ENCODE assay signal across 27 cellular contexts in the genomic region with DNA sequence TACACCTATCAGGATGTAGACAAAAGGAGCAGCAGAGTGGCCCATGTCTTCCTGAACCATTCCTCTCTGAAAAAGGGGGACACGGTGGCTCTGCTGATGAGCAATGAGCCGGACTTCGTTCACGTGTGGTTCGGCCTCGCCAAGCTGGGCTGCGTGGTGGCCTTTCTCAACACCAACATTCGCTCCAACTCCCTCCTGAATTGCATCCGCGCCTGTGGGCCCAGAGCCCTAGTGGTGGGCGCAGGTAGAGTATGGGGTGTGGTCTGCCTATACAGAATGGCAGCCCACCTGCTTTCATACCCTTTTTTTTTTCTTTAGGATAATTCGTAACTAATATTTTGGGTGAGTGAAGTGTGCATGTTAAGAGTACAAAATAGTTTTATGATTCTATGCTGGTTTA. TPM values are rescaled to one million over a fixed set of nuclear protein-coding genes. Genes with fewer than 3 reads are reported as not detected.
DNase-seq lines count a peak whose midpoint lies in the region; ATAC-seq and TF ChIP-seq lines count a peak whose summit lies in the region.
"Had no signal": no experiment of that assay in that cellular context is flagged by ENCODE, and none has a peak within 500 bp of the region (broad histone marks: within the 10 kb centered on the region; RNA-seq: fewer than 3 reads in every experiment).

No MANE protein-coding gene starts in this region.

- TF ChIP-seq POLR2A in breast epithelium (IDR thresholded peaks at IDR 0.05) (no peak), esophagus squamous epithelium (IDR thresholded peaks at IDR 0.05) (no peak), testis (IDR thresholded peaks at IDR 0.05) (no peak)

- CTCF ChIA-PET in MCF 10A (lab: Yijun Ruan, JAX) = no interaction called here

- H3K9me3 ChIP-seq in breast epithelium (peaks cover 0 to 3% of the 10 kb centered on the region in 2 donors), esophagus squamous epithelium (no peaks in the 10 kb centered on the region), iPS-15b (ENCODE audit: control insufficient read depth, insufficient read depth, low read length) (no peaks in the 10 kb centered on the region), testis (no peaks in the 10 kb centered on the region)
- H3K9me3 ChIP-seq: psoas muscle had no signal

- no peaks in the 10 kb centered on the region for H3K4me1 ChIP-seq in breast epithelium
- H3K4me1 ChIP-seq in esophagus squamous epithelium = peaks cover 4 to 20% (median 8%) of the 10 kb centered on the region in 3 donors
- peaks cover 3% of the 10 kb centered on the region for H3K4me1 ChIP-seq in iPS-15b (ENCODE audit: control insufficient read depth, insufficient read depth, low read length)
- no peaks in the 10 kb centered on the region for H3K4me1 ChIP-seq in testis
- H3K4me1 ChIP-seq: psoas muscle had no signal

- no peak overlapping the region for H3K9ac ChIP-seq in iPS-15b (ENCODE audit: low read depth, low read length)

- TF ChIP-seq CTCF in breast epithelium (IDR thresholded peaks at IDR 0.05) = no peak
- TF ChIP-seq CTCF in MCF 10A (IDR thresholded peaks at IDR 0.05; ENCODE audit: unreplicated experiment) = no peak
- TF ChIP-seq CTCF in esophagus squamous epithelium (IDR thresholded peaks at IDR 0.05) = no peak
- TF ChIP-seq CTCF in testis (IDR thresholded peaks at IDR 0.05) = no peak

- DNase-seq in breast epithelium (ENCODE audit: low spot score in 2 of 2) (no peak), MCF 10A (ENCODE audit: unreplicated experiment) (no peak), esophagus squamous epithelium (lab: John Stamatoyannopoulos, UW) (no peak), testis (peak; percentile 20), pons (ENCODE audit: low spot score) (no peak)
- DNase-seq: 8988T; activated CD4-positive, CD25-positive, alpha-beta regulatory T cell treated with anti-CD3 and anti-CD28 coated beads, Interleukin-2, amount 50 U/mL, for 72 hours; activated naive CD4-positive, alpha-beta T cell treated with anti-CD3 and anti-CD28 coated beads, Interleukin-2, amount 50 U/mL, for 16 hours; activated T-cell treated with anti-CD3 and anti-CD28 coated beads, Interleukin-2, amount 50 U/mL, for 48 hours; AML-193; aorta; effector memory CD8-positive, alpha-beta T cell; HFFc6; IMR-90; mesenchymal stem cell; NCI-H1417 treated with DMSO at 0.1 percent for 48 hours; NCI-H2107; NCI-H524; psoas muscle had no signal

- intact Hi-C loops in breast epithelium (cut with DNase I; ENCODE audit: low total_unique reads) (no loop called here), MCF 10A (cut with micrococcal nuclease) (no loop called here), esophagus squamous epithelium (cut with DNase I) (no loop called here), testis (cut with DNase I; ENCODE audit: low total_unique reads) (no loop called here)

- no peaks in the 10 kb centered on the region for H3K36me3 Mint-ChIP-seq in MCF 10A (ENCODE audit: insufficient read depth, unreplicated experiment)

- WGBS in esophagus squamous epithelium, 2 donors = 54 to 56% methylated on average over 2 to 11 of the region's 12 CpGs
- 57 to 87% methylated on average over 12 of the region's 12 CpGs for WGBS in testis, 2 donors

- no peaks in the 10 kb centered on the region for H3K4me1 Mint-ChIP-seq in MCF 10A (ENCODE audit: insufficient read depth, unreplicated experiment)

- peaks cover 6% of the 10 kb centered on the region for H3K9me3 Mint-ChIP-seq in MCF 10A (ENCODE audit: unreplicated experiment)

- H3K36me3 ChIP-seq in breast epithelium = no peaks in the 10 kb centered on the region
- no peaks in the 10 kb centered on the region for H3K36me3 ChIP-seq in esophagus squamous epithelium
- no peaks in the 10 kb centered on the region for H3K36me3 ChIP-seq in iPS-15b (ENCODE audit: control insufficient read depth, insufficient read depth, low read length)
- H3K36me3 ChIP-seq in testis (ENCODE audit: low read depth, missing control alignments) = no peaks in the 10 kb centered on the region

- no peak overlapping the region for H3K4me3 Mint-ChIP-seq in MCF 10A (ENCODE audit: unreplicated experiment)
- H3K4me3 Mint-ChIP-seq: effector memory CD8-positive, alpha-beta T cell; HFFc6; natural killer cell treated with Interleukin-12 subunit alpha and Interleukin-12 subunit beta and Interleukin-15 and Interleukin-18, amount 100 ng/mL, for 72 hours had no signal

- H3K27me3 ChIP-seq in breast epithelium (no peaks in the 10 kb centered on the region), esophagus squamous epithelium (peaks cover 0 to 22% (median 0%) of the 10 kb centered on the region in 4 donors), iPS-15b (ENCODE audit: control insufficient read depth, insufficient read depth, low read length) (peaks cover 29% of the 10 kb centered on the region), testis (no peaks in the 10 kb centered on the region)

- ATAC-seq in HG03045 (IDR thresholded peaks at IDR 0.05; ENCODE audit: unreplicated experiment) (no peak), HG03460 (IDR thresholded peaks at IDR 0.05; ENCODE audit: unreplicated experiment) (no peak)
- ATAC-seq: effector memory CD8-positive, alpha-beta T cell; natural killer cell treated with Interleukin-12 subunit alpha and Interleukin-12 subunit beta and Interleukin-15 and Interleukin-18, amount 100 ng/mL, for 72 hours; psoas muscle had no signal

- H3K4me3 ChIP-seq in breast epithelium = peak overlapping the region in 2 of 3 donors; percentile 53 to 67
- peak overlapping the region in 3 of 4 donors; percentile 52 to 63 (median 55) for H3K4me3 ChIP-seq in esophagus squamous epithelium
- peak overlapping the region; percentile 88 for H3K4me3 ChIP-seq in iPS-15b (ENCODE audit: low read depth, low read length)
- peak overlapping the region in 1 of 2 donors; percentile 65 for H3K4me3 ChIP-seq in testis

- peaks cover 19% of the 10 kb centered on the region for H3K27me3 Mint-ChIP-seq in MCF 10A (ENCODE audit: insufficient read depth, unreplicated experiment)

- H3K27ac Mint-ChIP-seq in MCF 10A (ENCODE audit: low read depth, unreplicated experiment) = no peak overlapping the region
- H3K27ac Mint-ChIP-seq: effector memory CD8-positive, alpha-beta T cell; HFFc6; natural killer cell treated with Interleukin-12 subunit alpha and Interleukin-12 subunit beta and Interleukin-15 and Interleukin-18, amount 100 ng/mL, for 72 hours had no signal

- H3K27ac ChIP-seq in breast epithelium (peak overlapping the region; percentile 7 to 54), esophagus squamous epithelium (no peak overlapping the region), testis (no peak overlapping the region)
- H3K27ac ChIP-seq: HL-60, psoas muscle, RWPE1 had no signal

- POLR2A ChIA-PET in MCF 10A (lab: Yijun Ruan, JAX) = no interaction called here

- BruUV-seq in MCF 10A (replicated peaks; lab: Mats Ljungman, UMichigan) = no TSS peak

RNA-seq across cellular contexts. Expression of gene SLC27A6, which starts 1.1 kb away (rescaled TPM):
- total RNA-seq in breast epithelium (10 to 100 TPM in 1 of 3 donors, 1 to 10 TPM in 1, under 1 TPM in 1; 0.48 to 12.6 (median 4.3) TPM), MCF 10A (2022) (0.12 and 0.16 TPM in 2 replicates), esophagus squamous epithelium (1 to 10 TPM; 1.3 to 8.0 (median 4.7) TPM), testis (10 to 100 TPM in 1 of 2 donors, 1 to 10 TPM in 1; 6.1 to 36.4 TPM)
- polyA plus RNA-seq in testis (ENCODE audit: insufficient read depth, low read depth, low replicate concordance) = 30.0 TPM
- total RNA-seq: activated CD8-positive, alpha-beta memory T cell treated with anti-CD3 and anti-CD28 coated beads for 36 hours; M059J; natural killer cell treated with Interleukin-12 subunit alpha and Interleukin-12 subunit beta and Interleukin-15 and Interleukin-18, amount 100 ng/mL, for 72 hours had no signal
- polyA plus RNA-seq: aorta had no signal

Comparison
In these comparisons a context has a peak if more than half of its experiments do, and no peak if none do; other contexts are left out.
1. H3K27ac ChIP-seq: peak in breast epithelium (2 of 2); none in esophagus squamous epithelium (0 of 4) and testis (0 of 2).